Comparison of ENCODE assay signal across 9 cellular contexts in genomic region chr17:77332981-77333685, GRCh38.
DNase-seq lines count a peak whose midpoint lies in the region; ATAC-seq and TF ChIP-seq lines count a peak whose summit lies in the region.
"Had no signal": no experiment of that assay in that cellular context is flagged by ENCODE, and none has a peak within 500 bp of the region (broad histone marks: within the 10 kb centered on the region; RNA-seq: fewer than 3 reads in every experiment).

No MANE protein-coding gene starts in this region.

- CTCF ChIA-PET in activated CD8-positive, alpha-beta T cell treated with anti-CD3 and anti-CD28 coated beads for 36 hours (lab: Charles Lee) = interaction anchor here (0.8 to 4.9 kb wide), 15 partner anchors 7 to 168 kb away, joined by 3 to 32 read pairs (median 4); no protein-coding TSS in a partner anchor

- H3K36me3 ChIP-seq in thymus (ENCODE audit: control insufficient read depth, insufficient read depth) = no peaks in the 10 kb centered on the region

- peaks cover 38% of the 10 kb centered on the region for H3K4me1 Mint-ChIP-seq in activated CD8-positive, alpha-beta T cell treated with anti-CD3 and anti-CD28 coated beads for 36 hours (ENCODE audit: low read depth)

- peak overlapping the region; percentile 54 for H3K4me3 Mint-ChIP-seq in activated CD8-positive, alpha-beta T cell treated with anti-CD3 and anti-CD28 coated beads for 36 hours

- peaks cover 30% of the 10 kb centered on the region for H3K4me1 ChIP-seq in thymus (ENCODE audit: control insufficient read depth, insufficient read depth, low read length)
- H3K4me1 ChIP-seq: parathyroid adenoma had no signal

- POLR2A ChIA-PET in activated CD8-positive, alpha-beta T cell treated with anti-CD3 and anti-CD28 coated beads for 36 hours (lab: Charles Lee) = interaction anchor here (0.6 to 2.4 kb wide), 13 partner anchors 9 to 142 kb away, joined by 3 to 8 read pairs (median 3); no protein-coding TSS in a partner anchor

- peaks cover 1% of the 10 kb centered on the region for H3K9me3 ChIP-seq in thymus (ENCODE audit: control insufficient read depth)

- TF ChIP-seq CTCF in activated CD8-positive, alpha-beta T cell treated with anti-CD3 and anti-CD28 coated beads for 36 hours (IDR thresholded peaks at IDR 0.05) = no peak
- no peak for TF ChIP-seq CTCF in fibroblast of villous mesenchyme (IDR thresholded peaks at IDR 0.05; ENCODE audit: insufficient read depth, low read depth, low read length)

- no peaks in the 10 kb centered on the region for H3K27me3 Mint-ChIP-seq in activated CD8-positive, alpha-beta T cell treated with anti-CD3 and anti-CD28 coated beads for 36 hours

- H3K36me3 Mint-ChIP-seq in activated CD8-positive, alpha-beta T cell treated with anti-CD3 and anti-CD28 coated beads for 36 hours (ENCODE audit: low read depth) = peaks cover 10% of the 10 kb centered on the region

- H3K4me3 ChIP-seq in fibroblast of villous mesenchyme (ENCODE audit: low read depth, low read length) (no peak overlapping the region), thymus (ENCODE audit: low read length) (peak overlapping the region; percentile 12)

- peak; percentile 49 for DNase-seq in activated naive CD4-positive, alpha-beta T cell treated with Interleukin-2 at 50 U/mL for 16 hours
- no peak for DNase-seq in activated naive CD4-positive, alpha-beta T cell (lab: John Stamatoyannopoulos, UW)
- DNase-seq in activated CD8-positive, alpha-beta T cell treated with anti-CD3 and anti-CD28 coated beads for 36 hours = peak; percentile 74
- DNase-seq in fibroblast of villous mesenchyme (ENCODE audit: low read depth) = peak; percentile 83
- no peak for DNase-seq in NCI-H510A treated with DMSO at 0.1 percent for 48 hours (lab: John Stamatoyannopoulos, UW)
- no peak for DNase-seq in OCI-M2 (lab: John Stamatoyannopoulos, UW; ENCODE audit: unreplicated experiment)
- no peak for DNase-seq in posterior vena cava (ENCODE audit: low spot score)

- intact Hi-C loops in activated CD8-positive, alpha-beta T cell treated with anti-CD3 and anti-CD28 coated beads for 36 hours (cut with micrococcal nuclease) = loop anchor here (5.0 kb wide), 3 partner anchors 44 to 129 kb away; no protein-coding TSS in a partner anchor
- intact Hi-C loops in posterior vena cava (cut with DNase I) = loop anchor here in 1 of 2 donors (5.0 kb wide), 1 partner anchor 94 kb away; no protein-coding TSS in a partner anchor

- no peaks in the 10 kb centered on the region for H3K27me3 ChIP-seq in thymus (ENCODE audit: control insufficient read depth, insufficient read depth)

- H3K27ac ChIP-seq in thymus (ENCODE audit: low read depth) = peak overlapping the region; percentile 89
- H3K27ac ChIP-seq: parathyroid adenoma had no signal

- peak overlapping the region; percentile 90 for H3K27ac Mint-ChIP-seq in activated CD8-positive, alpha-beta T cell treated with anti-CD3 and anti-CD28 coated beads for 36 hours

- WGBS in thymus = 80% methylated on average over 7 of the region's 7 CpGs

- H3K9me3 Mint-ChIP-seq in activated CD8-positive, alpha-beta T cell treated with anti-CD3 and anti-CD28 coated beads for 36 hours = peaks cover 19% of the 10 kb centered on the region

- peak; percentile 67 for ATAC-seq in activated CD8-positive, alpha-beta T cell treated with anti-CD3 and anti-CD28 coated beads for 36 hours

Comparison
In these comparisons a context has a peak if more than half of its experiments do, and no peak if none do; other contexts are left out.
1. DNase-seq: peak in activated naive CD4-positive, alpha-beta T cell treated with Interleukin-2 at 50 U/mL for 16 hours (single experiment), activated CD8-positive, alpha-beta T cell treated with anti-CD3 and anti-CD28 coated beads for 36 hours (single experiment) and fibroblast of villous mesenchyme (single experiment); none in activated naive CD4-positive, alpha-beta T cell (0 of 4), NCI-H510A treated with DMSO at 0.1 percent for 48 hours (single experiment), OCI-M2 (single experiment) and posterior vena cava (single experiment).